25 cellular contexts compared by ENCODE assay signal in genomic region chr18:69843047-69843446, GRCh38.
"Had no signal": no experiment of that assay in that cellular context is flagged by ENCODE, and none has a peak within 500 bp of the region (broad histone marks: within the 10 kb centered on the region; RNA-seq: fewer than 3 reads in every experiment).

No MANE protein-coding gene starts in this region.

- H3K27me3 ChIP-seq: heart left ventricle, pancreas, right atrium auricular region, testis, transverse colon had no signal

- H3K36me3 ChIP-seq: heart left ventricle, pancreas, right atrium auricular region, transverse colon had no signal

- H3K9me3 Mint-ChIP-seq: activated T-helper 2 cell treated with anti-CD3 and anti-CD28 coated beads, Interferon-gamma antibody, Interleukin-2, Interleukin-4, amounts not matched to agents 10 μg/mL and 5 μg/mL and 100 μg/mL, durations not matched to agents 14 hours and 24 hours and 36 hours; central memory CD8-positive, alpha-beta T cell; endodermal cell; mesothelial cell of epicardium had no signal

- H3K4me3 ChIP-seq: heart left ventricle, pancreas, right atrium auricular region, testis, transverse colon had no signal

- H3K27ac ChIP-seq: heart left ventricle, pancreas, right atrium auricular region, testis, transverse colon had no signal

- H3K4me1 ChIP-seq: pancreas had no signal

- H3K27ac Mint-ChIP-seq: activated CD4-positive, alpha-beta T cell treated with anti-CD3 and anti-CD28 coated beads for 36 hours; activated CD8-positive, alpha-beta memory T cell treated with anti-CD3 and anti-CD28 coated beads, Interleukin-2, amount 10 ng/mL, durations not matched to agents 7 days and 5 days; activated CD8-positive, alpha-beta T cell treated with anti-CD3 and anti-CD28 coated beads, Interleukin-2, amount 10 ng/mL, durations not matched to agents 7 days and 5 days; activated naive CD8-positive, alpha-beta T cell; activated T-helper 2 cell treated with anti-CD3 and anti-CD28 coated beads, Interferon-gamma antibody, Interleukin-2, Interleukin-4, amounts not matched to agents 10 μg/mL and 5 μg/mL and 100 μg/mL, durations not matched to agents 14 hours and 24 hours and 36 hours; dendritic cell treated with granulocyte-macrophage colony-stimulating factor and Interleukin-4, amounts not matched to agents 40 ng/mL and 50 ng/mL, for 4 days; endodermal cell; mesothelial cell of epicardium; naive B cell; nephron progenitor cell had no signal

- H3K36me3 Mint-ChIP-seq: activated CD8-positive, alpha-beta memory T cell treated with anti-CD3 and anti-CD28 coated beads, Interleukin-2, amount 10 ng/mL, durations not matched to agents 7 days and 5 days; activated naive CD8-positive, alpha-beta T cell; mesothelial cell of epicardium; naive B cell had no signal

- H3K4me1 Mint-ChIP-seq: activated CD4-positive, alpha-beta T cell treated with anti-CD3 and anti-CD28 coated beads for 36 hours; activated CD8-positive, alpha-beta memory T cell treated with anti-CD3 and anti-CD28 coated beads, Interleukin-2, amount 10 ng/mL, durations not matched to agents 7 days and 5 days; central memory CD8-positive, alpha-beta T cell; endodermal cell; naive B cell had no signal

- DNase-seq: activated CD4-positive, alpha-beta T cell treated with anti-CD3 and anti-CD28 coated beads for 36 hours; activated CD4-positive, CD25-positive, alpha-beta regulatory T cell; activated CD8-positive, alpha-beta memory T cell treated with anti-CD3 and anti-CD28 coated beads, Interleukin-2, amount 10 ng/mL, durations not matched to agents 7 days and 5 days; activated CD8-positive, alpha-beta T cell treated with anti-CD3 and anti-CD28 coated beads, Interleukin-2, amount 10 ng/mL, durations not matched to agents 7 days and 5 days; activated naive CD4-positive, alpha-beta T cell treated with Interleukin-2 at 50 U/mL for 16 hours; activated T-cell treated with anti-CD3 and anti-CD28 coated beads, Interleukin-2, amount 50 U/mL, for 48 hours; anterior cingulate cortex; endodermal cell; foreskin fibroblast; heart left ventricle; naive B cell; nephron progenitor cell; nucleus accumbens; pancreas; stimulated activated CD4-positive, alpha-beta T cell treated with anti-CD3 and anti-CD28 coated beads, Interleukin-2, amount 100 ng/mL, for 48 hours; stimulated activated naive CD8-positive, alpha-beta T cell treated with anti-CD3 and anti-CD28 coated beads, Interleukin-15, Interleukin-2, amounts not matched to agents 100 U/mL and 50 U/mL, for 24 hours; testis; transverse colon had no signal

- H3K27me3 Mint-ChIP-seq: activated CD4-positive, alpha-beta T cell treated with anti-CD3 and anti-CD28 coated beads for 36 hours; activated CD8-positive, alpha-beta memory T cell treated with anti-CD3 and anti-CD28 coated beads, Interleukin-2, amount 10 ng/mL, durations not matched to agents 7 days and 5 days; activated naive CD8-positive, alpha-beta T cell; central memory CD8-positive, alpha-beta T cell; naive B cell had no signal

- ATAC-seq: activated CD4-positive, alpha-beta T cell treated with anti-CD3 and anti-CD28 coated beads for 36 hours; activated CD8-positive, alpha-beta memory T cell treated with anti-CD3 and anti-CD28 coated beads, Interleukin-2, amount 10 ng/mL, durations not matched to agents 7 days and 5 days; activated CD8-positive, alpha-beta T cell treated with anti-CD3 and anti-CD28 coated beads, Interleukin-2, amount 10 ng/mL, durations not matched to agents 7 days and 5 days; esophagus mucosa; heart left ventricle; pancreas; stimulated activated naive CD8-positive, alpha-beta T cell treated with anti-CD3 and anti-CD28 coated beads, Interleukin-15, Interleukin-2, amounts not matched to agents 100 U/mL and 50 U/mL, for 24 hours had no signal

- H3K9me3 ChIP-seq: heart left ventricle, pancreas, right atrium auricular region, testis, transverse colon had no signal

- H3K4me3 Mint-ChIP-seq: activated CD4-positive, alpha-beta T cell treated with anti-CD3 and anti-CD28 coated beads for 36 hours; activated CD8-positive, alpha-beta memory T cell treated with anti-CD3 and anti-CD28 coated beads, Interleukin-2, amount 10 ng/mL, durations not matched to agents 7 days and 5 days; activated CD8-positive, alpha-beta T cell treated with anti-CD3 and anti-CD28 coated beads, Interleukin-2, amount 10 ng/mL, durations not matched to agents 7 days and 5 days; activated naive CD8-positive, alpha-beta T cell; central memory CD8-positive, alpha-beta T cell; dendritic cell treated with granulocyte-macrophage colony-stimulating factor and Interleukin-4, amounts not matched to agents 40 ng/mL and 50 ng/mL, for 4 days; endodermal cell; mesothelial cell of epicardium; naive B cell; nephron progenitor cell had no signal
